ENCODE assay signal across 1 cellular context in the genomic region with DNA sequence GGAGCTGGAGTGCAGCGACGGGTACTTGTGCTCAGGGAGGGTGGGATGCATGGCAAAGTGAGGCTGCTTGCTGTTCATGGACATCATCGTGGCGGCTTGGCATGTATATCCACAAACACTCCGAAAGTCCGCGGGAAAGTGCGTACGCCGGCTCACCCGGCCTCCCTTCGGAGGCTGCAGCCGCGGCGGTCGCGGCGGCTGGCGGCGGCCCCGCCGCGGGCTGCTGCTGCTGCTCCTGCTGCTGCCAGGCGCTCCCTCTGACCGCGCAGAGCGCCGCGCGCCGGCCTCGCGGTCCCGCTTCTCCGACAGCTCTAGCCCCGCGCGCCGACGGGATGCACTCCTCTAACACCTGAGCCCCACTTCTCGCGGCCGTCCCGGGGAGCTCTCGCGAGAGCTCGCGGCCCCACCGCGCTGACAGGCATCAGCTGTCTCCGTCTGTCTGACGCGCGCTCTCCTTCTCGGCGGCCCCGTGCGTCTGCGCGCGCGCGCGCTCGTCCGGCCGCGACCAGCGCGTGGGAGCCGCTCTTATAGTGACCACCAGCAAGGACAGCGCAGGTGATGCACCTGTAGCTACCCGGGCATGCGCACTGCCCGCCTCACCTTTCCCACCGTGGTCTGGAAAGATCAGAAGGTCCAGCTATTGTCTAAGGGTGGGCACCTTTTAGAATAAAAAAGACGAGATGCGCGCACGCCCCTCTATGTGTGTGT.
TF ChIP-seq lines count a peak whose summit lies in the region.

A gene with protein sequence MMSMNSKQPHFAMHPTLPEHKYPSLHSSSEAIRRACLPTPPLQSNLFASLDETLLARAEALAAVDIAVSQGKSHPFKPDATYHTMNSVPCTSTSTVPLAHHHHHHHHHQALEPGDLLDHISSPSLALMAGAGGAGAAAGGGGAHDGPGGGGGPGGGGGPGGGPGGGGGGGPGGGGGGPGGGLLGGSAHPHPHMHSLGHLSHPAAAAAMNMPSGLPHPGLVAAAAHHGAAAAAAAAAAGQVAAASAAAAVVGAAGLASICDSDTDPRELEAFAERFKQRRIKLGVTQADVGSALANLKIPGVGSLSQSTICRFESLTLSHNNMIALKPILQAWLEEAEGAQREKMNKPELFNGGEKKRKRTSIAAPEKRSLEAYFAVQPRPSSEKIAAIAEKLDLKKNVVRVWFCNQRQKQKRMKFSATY (minus strand): TSS at position 313 of the 708 bp plus-strand sequence. CDS start 226 bp downstream, at position 87.

TF ChIP-seq in HEK293, 187 proteins besides CTCF, POLR2A, EP300 and RAD21 (continued from another document):
- TF ChIP-seq, protein P1, sequence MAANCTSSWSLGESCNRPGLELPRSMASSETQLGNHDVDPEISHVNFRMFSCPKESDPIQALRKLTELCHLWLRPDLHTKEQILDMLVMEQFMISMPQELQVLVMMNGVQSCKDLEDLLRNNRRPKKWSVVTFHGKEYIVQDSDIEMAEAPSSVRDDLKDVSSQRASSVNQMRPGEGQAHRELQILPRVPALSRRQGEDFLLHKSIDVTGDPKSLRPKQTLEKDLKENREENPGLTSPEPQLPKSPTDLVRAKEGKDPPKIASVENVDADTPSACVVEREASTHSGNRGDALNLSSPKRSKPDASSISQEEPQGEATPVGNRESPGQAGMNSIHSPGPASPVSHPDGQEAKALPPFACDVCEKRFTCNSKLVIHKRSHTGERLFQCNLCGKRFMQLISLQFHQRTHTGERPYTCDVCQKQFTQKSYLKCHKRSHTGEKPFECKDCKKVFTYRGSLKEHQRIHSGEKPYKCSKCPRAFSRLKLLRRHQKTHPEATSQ (tag by site-specific recombination; IDR thresholded peaks at IDR 0.05) = no peak
- TF ChIP-seq, protein P2, sequence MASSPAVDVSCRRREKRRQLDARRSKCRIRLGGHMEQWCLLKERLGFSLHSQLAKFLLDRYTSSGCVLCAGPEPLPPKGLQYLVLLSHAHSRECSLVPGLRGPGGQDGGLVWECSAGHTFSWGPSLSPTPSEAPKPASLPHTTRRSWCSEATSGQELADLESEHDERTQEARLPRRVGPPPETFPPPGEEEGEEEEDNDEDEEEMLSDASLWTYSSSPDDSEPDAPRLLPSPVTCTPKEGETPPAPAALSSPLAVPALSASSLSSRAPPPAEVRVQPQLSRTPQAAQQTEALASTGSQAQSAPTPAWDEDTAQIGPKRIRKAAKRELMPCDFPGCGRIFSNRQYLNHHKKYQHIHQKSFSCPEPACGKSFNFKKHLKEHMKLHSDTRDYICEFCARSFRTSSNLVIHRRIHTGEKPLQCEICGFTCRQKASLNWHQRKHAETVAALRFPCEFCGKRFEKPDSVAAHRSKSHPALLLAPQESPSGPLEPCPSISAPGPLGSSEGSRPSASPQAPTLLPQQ (tag by site-specific recombination; IDR thresholded peaks at IDR 0.05) = 0 out of 2 replicates have a peak, but pooled peaks have one; percentile 17
- TF ChIP-seq KLF7 (tag by site-specific recombination; IDR thresholded peaks at IDR 0.05; ENCODE audit: borderline replicate concordance) = no peak
- TF ChIP-seq SP3 (tag by site-specific recombination; IDR thresholded peaks at IDR 0.05) = no peak
- TF ChIP-seq ZNF214 (tag by site-specific recombination; IDR thresholded peaks at IDR 0.05; ENCODE audit: borderline replicate concordance) = no peak
- no peak for TF ChIP-seq ZNF621 (tag by site-specific recombination; IDR thresholded peaks at IDR 0.05)
- peak; percentile 91 for TF ChIP-seq ZNF501 (tag by site-specific recombination; IDR thresholded peaks at IDR 0.05)
- TF ChIP-seq HOXC10 (CRISPR knock-in tag; IDR thresholded peaks at IDR 0.05) = no peak; the same call in 1 of the 2 replicates
- no peak for TF ChIP-seq ZNF560 (tag by site-specific recombination; IDR thresholded peaks at IDR 0.05; ENCODE audit: borderline replicate concordance)
- peak; percentile 99 for TF ChIP-seq SCRT1 (tag by site-specific recombination; IDR thresholded peaks at IDR 0.05; ENCODE audit: borderline replicate concordance)
- TF ChIP-seq ZNF211 (tag by site-specific recombination; IDR thresholded peaks at IDR 0.05; ENCODE audit: low read depth) = no peak
- 0 out of 2 replicates have a peak, but pooled peaks have one; percentile 15 for TF ChIP-seq ZNF121 (tag by site-specific recombination; IDR thresholded peaks at IDR 0.05)
- TF ChIP-seq ZNF549 (tag by site-specific recombination; IDR thresholded peaks at IDR 0.05) = no peak
- peak; percentile 47 for TF ChIP-seq SETDB1 (IDR thresholded peaks at IDR 0.05; ENCODE audit: insufficient read length, low read length)
- no peak for TF ChIP-seq ZNF132 (tag by site-specific recombination; IDR thresholded peaks at IDR 0.05; ENCODE audit: borderline replicate concordance)
- TF ChIP-seq ZNF664 (tag by site-specific recombination; IDR thresholded peaks at IDR 0.05) = no peak
- no peak for TF ChIP-seq GLI4 (tag by site-specific recombination; IDR thresholded peaks at IDR 0.05)
- no peak for TF ChIP-seq ZSCAN16 (tag by site-specific recombination; IDR thresholded peaks at IDR 0.05)
- peak; percentile 72 for TF ChIP-seq ZXDB (tag by site-specific recombination; IDR thresholded peaks at IDR 0.05)
- TF ChIP-seq, protein P3, sequence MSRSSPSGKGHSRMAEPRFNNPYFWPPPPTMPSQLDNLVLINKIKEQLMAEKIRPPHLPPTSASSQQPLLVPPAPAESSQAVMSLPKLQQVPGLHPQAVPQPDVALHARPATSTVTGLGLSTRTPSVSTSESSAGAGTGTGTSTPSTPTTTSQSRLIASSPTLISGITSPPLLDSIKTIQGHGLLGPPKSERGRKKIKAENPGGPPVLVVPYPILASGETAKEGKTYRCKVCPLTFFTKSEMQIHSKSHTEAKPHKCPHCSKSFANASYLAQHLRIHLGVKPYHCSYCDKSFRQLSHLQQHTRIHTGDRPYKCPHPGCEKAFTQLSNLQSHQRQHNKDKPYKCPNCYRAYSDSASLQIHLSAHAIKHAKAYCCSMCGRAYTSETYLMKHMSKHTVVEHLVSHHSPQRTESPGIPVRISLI (tag by site-specific recombination; IDR thresholded peaks at IDR 0.05) = no peak
- peak; percentile 73 for TF ChIP-seq GLIS1 (tag by site-specific recombination; IDR thresholded peaks at IDR 0.05)
- TF ChIP-seq ZNF561 (tag by site-specific recombination; IDR thresholded peaks at IDR 0.05; ENCODE audit: borderline replicate concordance) = peak; percentile 42; the same call in 1 of the 2 replicates
- TF ChIP-seq ZNF366 (tag by site-specific recombination; conservative IDR thresholded peaks at IDR 0.05) = no peak; the same call in 1 of the 2 replicates
- no peak for TF ChIP-seq ZNF585B (tag by site-specific recombination; IDR thresholded peaks at IDR 0.05)
- TF ChIP-seq ZBTB20 (tag by site-specific recombination; IDR thresholded peaks at IDR 0.05) = 0 out of 2 replicates have a peak, but pooled peaks have one; percentile 8
- peak; percentile 26; the same call in 1 of the 2 replicates for TF ChIP-seq EGR2 (tag by site-specific recombination; IDR thresholded peaks at IDR 0.05; ENCODE audit: low read depth)
- TF ChIP-seq ZNF776 (tag by site-specific recombination; IDR thresholded peaks at IDR 0.05; ENCODE audit: borderline replicate concordance) = no peak
- TF ChIP-seq ZNF791 (tag by site-specific recombination; IDR thresholded peaks at IDR 0.05) = no peak
- TF ChIP-seq ZNF510 (tag by site-specific recombination; IDR thresholded peaks at IDR 0.05; ENCODE audit: insufficient replicate concordance) = no peak
- TF ChIP-seq, protein P4, sequence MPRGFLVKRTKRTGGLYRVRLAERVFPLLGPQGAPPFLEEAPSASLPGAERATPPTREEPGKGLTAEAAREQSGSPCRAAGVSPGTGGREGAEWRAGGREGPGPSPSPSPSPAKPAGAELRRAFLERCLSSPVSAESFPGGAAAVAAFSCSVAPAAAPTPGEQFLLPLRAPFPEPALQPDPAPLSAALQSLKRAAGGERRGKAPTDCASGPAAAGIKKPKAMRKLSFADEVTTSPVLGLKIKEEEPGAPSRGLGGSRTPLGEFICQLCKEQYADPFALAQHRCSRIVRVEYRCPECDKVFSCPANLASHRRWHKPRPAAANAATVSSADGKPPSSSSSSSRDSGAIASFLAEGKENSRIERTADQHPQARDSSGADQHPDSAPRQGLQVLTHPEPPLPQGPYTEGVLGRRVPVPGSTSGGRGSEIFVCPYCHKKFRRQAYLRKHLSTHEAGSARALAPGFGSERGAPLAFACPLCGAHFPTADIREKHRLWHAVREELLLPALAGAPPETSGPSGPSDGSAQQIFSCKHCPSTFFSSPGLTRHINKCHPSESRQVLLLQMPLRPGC (tag by site-specific recombination; IDR thresholded peaks at IDR 0.05) = no peak
- no peak for TF ChIP-seq ZNF350 (tag by site-specific recombination; IDR thresholded peaks at IDR 0.05)
- TF ChIP-seq PRDM1 (tag by site-specific recombination; IDR thresholded peaks at IDR 0.05) = no peak
- TF ChIP-seq, protein P5, sequence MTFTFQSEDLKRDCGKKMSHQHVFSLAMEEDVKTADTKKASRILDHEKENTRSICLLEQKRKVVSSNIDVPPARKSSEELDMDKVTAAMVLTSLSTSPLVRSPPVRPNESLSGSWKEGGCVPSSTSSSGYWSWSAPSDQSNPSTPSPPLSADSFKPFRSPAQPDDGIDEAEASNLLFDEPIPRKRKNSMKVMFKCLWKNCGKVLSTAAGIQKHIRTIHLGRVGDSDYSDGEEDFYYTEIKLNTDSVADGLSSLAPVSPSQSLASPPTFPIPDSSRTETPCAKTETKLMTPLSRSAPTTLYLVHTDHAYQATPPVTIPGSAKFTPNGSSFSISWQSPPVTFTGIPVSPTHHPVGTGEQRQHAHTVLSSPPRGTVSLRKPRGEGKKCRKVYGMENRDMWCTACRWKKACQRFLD (tag by site-specific recombination; IDR thresholded peaks at IDR 0.05) = no peak
- no peak for TF ChIP-seq ZNF19 (tag by site-specific recombination; IDR thresholded peaks at IDR 0.05; ENCODE audit: low read depth)
- TF ChIP-seq SP7 (tag by site-specific recombination; IDR thresholded peaks at IDR 0.05) = peak; percentile 44; the same call in 1 of the 2 replicates
- TF ChIP-seq, protein P6, sequence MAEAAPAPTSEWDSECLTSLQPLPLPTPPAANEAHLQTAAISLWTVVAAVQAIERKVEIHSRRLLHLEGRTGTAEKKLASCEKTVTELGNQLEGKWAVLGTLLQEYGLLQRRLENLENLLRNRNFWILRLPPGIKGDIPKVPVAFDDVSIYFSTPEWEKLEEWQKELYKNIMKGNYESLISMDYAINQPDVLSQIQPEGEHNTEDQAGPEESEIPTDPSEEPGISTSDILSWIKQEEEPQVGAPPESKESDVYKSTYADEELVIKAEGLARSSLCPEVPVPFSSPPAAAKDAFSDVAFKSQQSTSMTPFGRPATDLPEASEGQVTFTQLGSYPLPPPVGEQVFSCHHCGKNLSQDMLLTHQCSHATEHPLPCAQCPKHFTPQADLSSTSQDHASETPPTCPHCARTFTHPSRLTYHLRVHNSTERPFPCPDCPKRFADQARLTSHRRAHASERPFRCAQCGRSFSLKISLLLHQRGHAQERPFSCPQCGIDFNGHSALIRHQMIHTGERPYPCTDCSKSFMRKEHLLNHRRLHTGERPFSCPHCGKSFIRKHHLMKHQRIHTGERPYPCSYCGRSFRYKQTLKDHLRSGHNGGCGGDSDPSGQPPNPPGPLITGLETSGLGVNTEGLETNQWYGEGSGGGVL (tag by site-specific recombination; IDR thresholded peaks at IDR 0.05) = no peak
